1 cellular context compared by ENCODE assay signal in genomic region chr2:25980951-25981350, GRCh38.
TF ChIP-seq lines count a peak whose summit lies in the region.

No MANE protein-coding gene starts in this region.

TF ChIP-seq in neural cell, 6 proteins besides CTCF, POLR2A, EP300 and RAD21:
- TF ChIP-seq, protein P1, sequence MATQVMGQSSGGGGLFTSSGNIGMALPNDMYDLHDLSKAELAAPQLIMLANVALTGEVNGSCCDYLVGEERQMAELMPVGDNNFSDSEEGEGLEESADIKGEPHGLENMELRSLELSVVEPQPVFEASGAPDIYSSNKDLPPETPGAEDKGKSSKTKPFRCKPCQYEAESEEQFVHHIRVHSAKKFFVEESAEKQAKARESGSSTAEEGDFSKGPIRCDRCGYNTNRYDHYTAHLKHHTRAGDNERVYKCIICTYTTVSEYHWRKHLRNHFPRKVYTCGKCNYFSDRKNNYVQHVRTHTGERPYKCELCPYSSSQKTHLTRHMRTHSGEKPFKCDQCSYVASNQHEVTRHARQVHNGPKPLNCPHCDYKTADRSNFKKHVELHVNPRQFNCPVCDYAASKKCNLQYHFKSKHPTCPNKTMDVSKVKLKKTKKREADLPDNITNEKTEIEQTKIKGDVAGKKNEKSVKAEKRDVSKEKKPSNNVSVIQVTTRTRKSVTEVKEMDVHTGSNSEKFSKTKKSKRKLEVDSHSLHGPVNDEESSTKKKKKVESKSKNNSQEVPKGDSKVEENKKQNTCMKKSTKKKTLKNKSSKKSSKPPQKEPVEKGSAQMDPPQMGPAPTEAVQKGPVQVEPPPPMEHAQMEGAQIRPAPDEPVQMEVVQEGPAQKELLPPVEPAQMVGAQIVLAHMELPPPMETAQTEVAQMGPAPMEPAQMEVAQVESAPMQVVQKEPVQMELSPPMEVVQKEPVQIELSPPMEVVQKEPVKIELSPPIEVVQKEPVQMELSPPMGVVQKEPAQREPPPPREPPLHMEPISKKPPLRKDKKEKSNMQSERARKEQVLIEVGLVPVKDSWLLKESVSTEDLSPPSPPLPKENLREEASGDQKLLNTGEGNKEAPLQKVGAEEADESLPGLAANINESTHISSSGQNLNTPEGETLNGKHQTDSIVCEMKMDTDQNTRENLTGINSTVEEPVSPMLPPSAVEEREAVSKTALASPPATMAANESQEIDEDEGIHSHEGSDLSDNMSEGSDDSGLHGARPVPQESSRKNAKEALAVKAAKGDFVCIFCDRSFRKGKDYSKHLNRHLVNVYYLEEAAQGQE (IDR thresholded peaks at IDR 0.05; ENCODE audit: borderline replicate concordance) = no peak
- TF ChIP-seq TAF1 (IDR thresholded peaks at IDR 0.05; ENCODE audit: low read depth) = no peak
- no peak for TF ChIP-seq SMC3 (conservative IDR thresholded peaks at IDR 0.05; ENCODE audit: poor library complexity)
- no peak for TF ChIP-seq EZH2 (IDR thresholded peaks at IDR 0.05; ENCODE audit: borderline replicate concordance, insufficient read depth, low read length, poor library complexity, severe bottlenecking)
- no peak for TF ChIP-seq MXI1 (conservative IDR thresholded peaks at IDR 0.05; ENCODE audit: poor library complexity, severe bottlenecking)
